ENCODE assay signal across 31 cellular contexts in the genomic region with DNA sequence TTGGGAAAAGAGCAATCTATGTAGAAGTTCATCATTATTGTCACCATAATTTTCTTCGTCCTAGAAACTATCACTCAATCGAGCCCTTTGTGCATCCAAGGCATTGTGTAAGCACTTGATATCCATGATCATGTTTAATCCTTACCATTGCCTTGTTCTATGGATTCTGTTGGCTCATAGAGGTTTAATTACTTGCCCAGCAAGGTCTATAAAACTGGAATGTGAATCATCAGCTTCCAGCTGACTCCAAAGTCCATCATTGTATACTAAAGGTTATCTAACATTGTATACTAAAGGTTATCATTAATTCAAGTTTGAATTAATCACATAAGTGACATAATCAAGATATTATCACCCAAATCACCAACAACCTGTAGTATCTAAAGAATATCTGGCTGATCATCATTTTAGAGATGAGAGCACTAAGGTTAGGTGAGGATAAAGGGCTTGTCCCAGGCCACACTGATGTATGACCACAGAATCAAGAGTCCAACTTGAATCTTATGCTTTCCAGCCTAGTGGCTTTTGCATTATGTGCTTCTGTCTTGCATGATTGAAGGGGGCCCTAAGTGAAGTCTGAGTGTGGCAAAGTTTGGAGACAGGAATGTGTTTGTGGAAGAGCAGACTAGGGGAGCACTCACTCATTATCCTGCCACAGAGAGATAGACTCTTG.
"Had no signal": no experiment of that assay in that cellular context is flagged by ENCODE, and none has a peak within 500 bp of the region (broad histone marks: within the 10 kb centered on the region; RNA-seq: fewer than 3 reads in every experiment).

No MANE protein-coding gene starts in this region.

- H3K27ac ChIP-seq: ovary, parathyroid adenoma, psoas muscle, right lobe of liver, sigmoid colon, spleen, suprapubic skin, testis, tibial nerve, upper lobe of left lung, vagina had no signal

- DNase-seq: naive thymus-derived CD4-positive, alpha-beta T cell; natural killer cell; occipital lobe; ovary; posterior cingulate gyrus; psoas muscle; right cardiac atrium; right lobe of liver; sigmoid colon; spleen; stimulated activated CD4-positive, alpha-beta T cell treated with anti-CD3 and anti-CD28 coated beads, Interleukin-12 subunit alpha, Interleukin-12 subunit beta, amount 100 ng/mL, for 4 hours; stimulated activated CD4-positive, alpha-beta T cell treated with anti-CD3 and anti-CD28 coated beads, Interleukin-1b, Interleukin-23, amount 100 ng/mL, for 48 hours; stimulated activated CD4-positive, alpha-beta T cell treated with anti-CD3 and anti-CD28 coated beads, Interleukin-4, amount 100 ng/mL, for 1 hour; stimulated activated CD4-positive, alpha-beta T cell treated with anti-CD3 and anti-CD28 coated beads, Interleukin-4, amount 100 ng/mL, for 4 hours; stimulated activated CD8-positive, alpha-beta memory T cell treated with anti-CD3 and anti-CD28 coated beads, Interleukin-4, amount 100 ng/mL, for 48 hours; stimulated activated naive CD4-positive, alpha-beta T cell; stimulated activated naive CD8-positive, alpha-beta T cell treated with anti-CD3 and anti-CD28 coated beads, Interleukin-15, amount 100 ng/mL, for 72 hours; stimulated activated naive CD8-positive, alpha-beta T cell treated with anti-CD3 and anti-CD28 coated beads, Interleukin-15, Interleukin-2, amounts not matched to agents 100 U/mL and 50 U/mL, for 24 hours; substantia nigra; testis; trophoblast cell; upper lobe of left lung had no signal

- H3K4me3 Mint-ChIP-seq: naive thymus-derived CD4-positive, alpha-beta T cell; natural killer cell; nephron; stimulated activated memory B cell treated with anti-CD40 and anti-IgM and Interleukin-4, amounts not matched to agents 10 μg/mL and 1 μg/mL and 100 μg/mL, for 72 hours; stimulated activated naive CD8-positive, alpha-beta T cell treated with anti-CD3 and anti-CD28 coated beads, Interleukin-15, amount 100 ng/mL, for 72 hours had no signal

- H3K4me3 ChIP-seq: ovary, psoas muscle, right lobe of liver, sigmoid colon, smooth muscle cell, spleen, suprapubic skin, testis, tibial nerve, upper lobe of left lung, vagina had no signal

- H3K36me3 ChIP-seq: ovary, right lobe of liver, sigmoid colon, spleen, suprapubic skin, tibial nerve, upper lobe of left lung, vagina had no signal

- H3K4me1 ChIP-seq: parathyroid adenoma, psoas muscle, right lobe of liver, spleen, suprapubic skin, upper lobe of left lung had no signal

- H3K27me3 Mint-ChIP-seq: progenitor cell of endocrine pancreas; stimulated activated memory B cell treated with anti-CD40 and anti-IgM and Interleukin-4, amounts not matched to agents 10 μg/mL and 1 μg/mL and 100 μg/mL, for 72 hours; stimulated activated naive CD8-positive, alpha-beta T cell treated with anti-CD3 and anti-CD28 coated beads, Interleukin-15, amount 100 ng/mL, for 72 hours had no signal

- ATAC-seq: naive thymus-derived CD4-positive, alpha-beta T cell; natural killer cell; psoas muscle; right cardiac atrium; stimulated activated memory B cell treated with anti-CD40 and anti-IgM and Interleukin-4, amounts not matched to agents 10 μg/mL and 1 μg/mL and 100 μg/mL, for 72 hours; stimulated activated naive CD8-positive, alpha-beta T cell treated with anti-CD3 and anti-CD28 coated beads, Interleukin-15, amount 100 ng/mL, for 72 hours; stimulated activated naive CD8-positive, alpha-beta T cell treated with anti-CD3 and anti-CD28 coated beads, Interleukin-15, Interleukin-2, amounts not matched to agents 100 U/mL and 50 U/mL, for 24 hours had no signal

- H3K9me3 Mint-ChIP-seq: stimulated activated memory B cell treated with anti-CD40 and anti-IgM and Interleukin-4, amounts not matched to agents 10 μg/mL and 1 μg/mL and 100 μg/mL, for 72 hours had no signal

- FAIRE-seq: urothelium cell line had no signal

- H3K36me3 Mint-ChIP-seq: naive thymus-derived CD4-positive, alpha-beta T cell; natural killer cell; stimulated activated memory B cell treated with anti-CD40 and anti-IgM and Interleukin-4, amounts not matched to agents 10 μg/mL and 1 μg/mL and 100 μg/mL, for 72 hours had no signal

- H3K4me1 Mint-ChIP-seq: naive thymus-derived CD4-positive, alpha-beta T cell; natural killer cell; stimulated activated memory B cell treated with anti-CD40 and anti-IgM and Interleukin-4, amounts not matched to agents 10 μg/mL and 1 μg/mL and 100 μg/mL, for 72 hours; stimulated activated naive CD8-positive, alpha-beta T cell treated with anti-CD3 and anti-CD28 coated beads, Interleukin-15, amount 100 ng/mL, for 72 hours had no signal

- H3K27ac Mint-ChIP-seq: naive thymus-derived CD4-positive, alpha-beta T cell; natural killer cell; nephron; progenitor cell of endocrine pancreas; stimulated activated memory B cell treated with anti-CD40 and anti-IgM and Interleukin-4, amounts not matched to agents 10 μg/mL and 1 μg/mL and 100 μg/mL, for 72 hours; stimulated activated naive CD8-positive, alpha-beta T cell treated with anti-CD3 and anti-CD28 coated beads, Interleukin-15, amount 100 ng/mL, for 72 hours had no signal

- H3K9me3 ChIP-seq: ovary, psoas muscle, right lobe of liver, sigmoid colon, spleen, suprapubic skin, testis, tibial nerve, upper lobe of left lung, vagina had no signal

- H3K27me3 ChIP-seq: ovary, right lobe of liver, sigmoid colon, spleen, suprapubic skin, testis, tibial nerve, upper lobe of left lung, vagina had no signal
